Comparison of ENCODE assay signal across 18 cellular contexts in genomic region chr16:65413861-65414260, GRCh38.
"Had no signal": no experiment of that assay in that cellular context is flagged by ENCODE, and none has a peak within 500 bp of the region (broad histone marks: within the 10 kb centered on the region; RNA-seq: fewer than 3 reads in every experiment).

No MANE protein-coding gene starts in this region.

- H3K4me1 ChIP-seq: ascending aorta, esophagus muscularis mucosa, left ventricle myocardium inferior, tibial nerve, uterus had no signal

- DNase-seq: activated CD4-positive, alpha-beta T cell treated with anti-CD3 and anti-CD28 coated beads, Interleukin-2, amount 10 ng/mL, durations not matched to agents 24 days and 14 days; activated naive CD4-positive, alpha-beta T cell treated with Interleukin-2 at 50 U/mL for 16 hours; activated T-cell treated with anti-CD3 and anti-CD28 coated beads, Interleukin-2, amount 50 U/mL, for 24 hours; dermis blood vessel endothelial cell; effector memory CD4-positive, alpha-beta T cell; glutamatergic neuron; left ventricle myocardium inferior; occipital lobe; stimulated activated CD4-positive, alpha-beta T cell treated with anti-CD3 and anti-CD28 coated beads, Interleukin-2, amount 100 ng/mL, for 24 hours; stimulated activated naive CD8-positive, alpha-beta T cell treated with anti-CD3 and anti-CD28 coated beads, Interleukin-15, Interleukin-2, amounts not matched to agents 100 U/mL and 50 U/mL, for 24 hours; substantia nigra; T-helper 1 cell; uterus had no signal

- H3K27me3 ChIP-seq: ascending aorta, cardiac muscle cell, esophagus muscularis mucosa, tibial nerve, uterus had no signal

- H3K9me3 ChIP-seq: ascending aorta, esophagus muscularis mucosa, left ventricle myocardium inferior, uterus had no signal

- H3K36me3 ChIP-seq: ascending aorta, cardiac muscle cell, esophagus muscularis mucosa, left ventricle myocardium inferior, tibial nerve, uterus had no signal

- H3K4me3 ChIP-seq: ascending aorta, cardiac muscle cell, esophagus muscularis mucosa, left ventricle myocardium inferior, tibial nerve, uterus had no signal

- H3K27ac ChIP-seq: ascending aorta, cardiac muscle cell, esophagus muscularis mucosa, foreskin keratinocyte, left ventricle myocardium inferior, tibial nerve, uterus had no signal
